In genomic region chr20:58458342-58459057, GRCh38 we compare ENCODE assay signal across 8 cellular contexts. TPM values are rescaled to one million over a fixed set of nuclear protein-coding genes. Genes with fewer than 3 reads are reported as not detected.
DNase-seq lines count a peak whose midpoint lies in the region; ATAC-seq and TF ChIP-seq lines count a peak whose summit lies in the region.
"Had no signal": no experiment of that assay in that cellular context is flagged by ENCODE, and none has a peak within 500 bp of the region (broad histone marks: within the 10 kb centered on the region; RNA-seq: fewer than 3 reads in every experiment).

No MANE protein-coding gene starts in this region.

- ATAC-seq in GM19035 (IDR thresholded peaks at IDR 0.05; ENCODE audit: unreplicated experiment): peak; percentile 98
- ATAC-seq in HG02678 (IDR thresholded peaks at IDR 0.05; ENCODE audit: unreplicated experiment): peak; percentile 98
- ATAC-seq in sciatic nerve: no peak

- no peaks in the 10 kb centered on the region for H4K20me1 ChIP-seq in osteoblast (ENCODE audit: insufficient read depth, low read length)

- peak overlapping the region; percentile 61 for H3K27ac ChIP-seq in osteoblast (ENCODE audit: low read depth, low read length)
- H3K27ac ChIP-seq: KMS-11 had no signal

- H3K4me3 ChIP-seq in NB4 (ENCODE audit: low read depth, low read length) (no peak overlapping the region), osteoblast (ENCODE audit: insufficient read depth, low read length) (no peak overlapping the region)

- intact Hi-C loops in sciatic nerve (cut with DNase I): no loop called here

- no peaks in the 10 kb centered on the region for H3K79me2 ChIP-seq in osteoblast (ENCODE audit: insufficient read depth, low read length)

- TF ChIP-seq CTCF in NB4 (IDR thresholded peaks at IDR 0.05; ENCODE audit: low read depth, low read length) (no peak), osteoblast (IDR thresholded peaks at IDR 0.05; ENCODE audit: extremely low read depth, low read depth, low read length) (no peak)

- no peaks in the 10 kb centered on the region for H3K27me3 ChIP-seq in osteoblast (ENCODE audit: insufficient read depth, low read length)

- no peak overlapping the region for H3K4me2 ChIP-seq in osteoblast (ENCODE audit: insufficient read depth, low read length)
- H3K4me2 ChIP-seq: KMS-11 had no signal

- H3K9me3 ChIP-seq in osteoblast (ENCODE audit: low read depth, low read length): no peaks in the 10 kb centered on the region

- no peak for TF ChIP-seq POLR2A in NB4 (IDR thresholded peaks at IDR 0.05; ENCODE audit: extremely low read depth, insufficient read length)

- H2AFZ ChIP-seq in osteoblast (ENCODE audit: low read length): no peak overlapping the region

- peaks cover 5% of the 10 kb centered on the region for H3K4me1 ChIP-seq in osteoblast (ENCODE audit: insufficient read depth, low read length)

- peaks cover 20% of the 10 kb centered on the region for H3K36me3 ChIP-seq in osteoblast (ENCODE audit: insufficient read depth, low read length)

- peak; percentile 77 for DNase-seq in NB4 (ENCODE audit: low read depth)
- peak; percentile 59 for DNase-seq in osteoblast (ENCODE audit: insufficient read length, low spot score, missing footprints)
- no peak for DNase-seq in SW480 (ENCODE audit: low spot score)
- no peak for DNase-seq in sciatic nerve (ENCODE audit: low spot score)
- DNase-seq in NCI-H748 treated with DMSO at 0.1 percent for 48 hours (lab: John Stamatoyannopoulos, UW): no peak

RNA-seq across cellular contexts. Expression of gene APCDD1L, which starts 56.7 kb away (rescaled TPM):
- total RNA-seq in osteoblast (16.3 and 16.5 TPM in 2 replicates), sciatic nerve (0.53 TPM)

Comparison
In these comparisons a context has a peak if more than half of its experiments do, and no peak if none do; other contexts are left out.
1. DNase-seq: peak in NB4 (single experiment) and osteoblast (single experiment); none in SW480 (single experiment), sciatic nerve (single experiment) and NCI-H748 treated with DMSO at 0.1 percent for 48 hours (single experiment).
2. RNA of gene APCDD1L, which starts 56.7 kb away (total RNA-seq): 16.3 to 16.5 TPM in osteoblast; 0.53 TPM in sciatic nerve (single experiment); every median in the first group is over 10 times any median in the second.